ENCODE assay signal across 12 cellular contexts in genomic region chr6:32164295-32164694, GRCh38. TPM values are rescaled to one million over a fixed set of nuclear protein-coding genes. Genes with fewer than 3 reads are reported as not detected.
DNase-seq lines count a peak whose midpoint lies in the region; ATAC-seq and TF ChIP-seq lines count a peak whose summit lies in the region.
"Had no signal": no experiment of that assay in that cellular context is flagged by ENCODE, and none has a peak within 500 bp of the region (broad histone marks: within the 10 kb centered on the region; RNA-seq: fewer than 3 reads in every experiment).

Gene EGFL8, plus strand, starts transcription at chr6:32164595. Its CDS starts 1,571 bp downstream, at chr6:32166166.

- H3K9me3 ChIP-seq in Panc1 (ENCODE audit: control insufficient read depth, insufficient read depth, low read depth, low read length) (no peaks in the 10 kb centered on the region), SJCRH30 (replicated peaks) (no peaks in the 10 kb centered on the region)
- H3K9me3 ChIP-seq: right lobe of liver had no signal

- TF ChIP-seq CTCF in Panc1 (IDR thresholded peaks at IDR 0.05), result no peak

- no peaks in the 10 kb centered on the region for H3K27me3 Mint-ChIP-seq in central memory CD8-positive, alpha-beta T cell

- H3K36me3 ChIP-seq in Panc1 (ENCODE audit: control insufficient read depth, insufficient read depth, low read length) (no peaks in the 10 kb centered on the region), SJCRH30 (peaks cover 7% of the 10 kb centered on the region; the same call in 1 of the 2 replicates)

- H3K9me3 Mint-ChIP-seq in central memory CD8-positive, alpha-beta T cell, result no peaks in the 10 kb centered on the region

- peaks cover 6% of the 10 kb centered on the region for H3K4me1 Mint-ChIP-seq in central memory CD8-positive, alpha-beta T cell

- ATAC-seq in Panc1, result no peak
- no peak for ATAC-seq in central memory CD8-positive, alpha-beta T cell (replicated peaks; ENCODE audit: extremely low read depth, poor library complexity, severe bottlenecking)
- ATAC-seq: right lobe of liver had no signal

- POLR2A ChIA-PET in Panc1 (lab: Charles Lee), result no interaction called here

- no peaks in the 10 kb centered on the region for H3K27me3 ChIP-seq in Panc1 (ENCODE audit: control insufficient read depth, insufficient read depth, low read length)
- H3K27me3 ChIP-seq in SJCRH30, result no peaks in the 10 kb centered on the region
- H3K27me3 ChIP-seq: right lobe of liver had no signal

- H3K27ac ChIP-seq in Panc1 (ENCODE audit: low read length) (no peak within 1 kb of the TSS), substantia nigra (ENCODE audit: low read depth, low read length, poor library complexity, severe bottlenecking) (peak within 1 kb of the TSS; percentile 93), SJCRH30 (no peak within 1 kb of the TSS)
- H3K27ac ChIP-seq: right lobe of liver had no signal

- in situ Hi-C loops in Panc1 (cut with HindIII; ENCODE audit: low pct_unique_long_range_greater_than_20kb, low sequenced_read_pairs), result no loop called here

- intact Hi-C loops in Panc1 (cut with micrococcal nuclease; ENCODE audit: unreplicated experiment), result no loop called here

- no TSS peak for BruUV-seq in Panc1 (replicated peaks; lab: Mats Ljungman, UMichigan)

- DNase-seq in Panc1 (ENCODE audit: low read depth, low spot score) (no peak), mucosa of gallbladder (ENCODE audit: low spot score) (no peak), substantia nigra (lab: John Stamatoyannopoulos, UW) (no peak), SJCRH30 (no peak), NCI-H510A treated with DMSO at 0.1 percent for 48 hours (lab: John Stamatoyannopoulos, UW) (no peak), GDM1 (lab: John Stamatoyannopoulos, UW) (no peak), DMS79 treated with DMSO at 0.1 percent for 48 hours (lab: John Stamatoyannopoulos, UW) (no peak)
- no peak for DNase-seq in central memory CD8-positive, alpha-beta T cell (ENCODE audit: low spot score in 2 of 2)
- DNase-seq: activated T-cell treated with anti-CD3 and anti-CD28 coated beads for 4 hours, GOT3, NCI-H2107, right lobe of liver had no signal

- H3K36me3 Mint-ChIP-seq in central memory CD8-positive, alpha-beta T cell (ENCODE audit: insufficient read depth), result peaks cover 8% of the 10 kb centered on the region

- peak within 1 kb of the TSS; percentile 51 for H3K27ac Mint-ChIP-seq in central memory CD8-positive, alpha-beta T cell (ENCODE audit: low read depth)

- H3K4me3 ChIP-seq in Panc1 (ENCODE audit: low read depth in 2 of 2, low read length in 2 of 2), result no peak within 1 kb of the TSS
- H3K4me3 ChIP-seq in SJCRH30, result no peak within 1 kb of the TSS
- H3K4me3 ChIP-seq: right lobe of liver had no signal

- CTCF ChIA-PET in Panc1 (lab: Charles Lee), result interaction anchor here (0.7 kb wide), 1 partner anchor 13 kb away, joined by 3 read pairs; no protein-coding TSS in a partner anchor

- H3K4me3 Mint-ChIP-seq in central memory CD8-positive, alpha-beta T cell, result no peak within 1 kb of the TSS

- no peaks in the 10 kb centered on the region for H3K4me1 ChIP-seq in Panc1 (ENCODE audit: control insufficient read depth, insufficient read depth, low read length)
- H3K4me1 ChIP-seq in SJCRH30, result no peaks in the 10 kb centered on the region
- H3K4me1 ChIP-seq: right lobe of liver had no signal

RNA-seq across cellular contexts. Expression of gene EGFL8, which starts in this region (rescaled TPM):
- 11.1 TPM for total RNA-seq in Panc1 (2021; ENCODE audit: unreplicated experiment)
- polyA plus RNA-seq in Panc1 (2012; ENCODE audit: insufficient read length), result 6.0 TPM
- 13.6 TPM for total RNA-seq in mucosa of gallbladder
- total RNA-seq in SJCRH30 (2014; rRNA removed; shearing (Covaris generic)), result 6.4 and 8.8 TPM in 2 replicates
